1 cellular context compared by ENCODE assay signal in genomic region chr20:23419995-23420901, GRCh38.
A peak's percentile ranks its signal among the peaks of the same experiment; 100 is the strongest.
TF ChIP-seq lines count a peak whose summit lies in the region.

No MANE protein-coding gene starts in this region.

TF ChIP-seq in K562, 482 proteins besides CTCF, POLR2A, EP300 and RAD21 (continued from another document):
- no peak for TF ChIP-seq FIP1L1 (IDR thresholded peaks at IDR 0.05; ENCODE audit: low read depth, low read length, poor library complexity, severe bottlenecking)
- TF ChIP-seq NFIC (IDR thresholded peaks at IDR 0.05): 0 out of 2 replicates have a peak, but pooled peaks have one; percentile 9
- no peak for TF ChIP-seq CBFA2T2 (conservative IDR thresholded peaks at IDR 0.05)
- TF ChIP-seq CCNT2 (IDR thresholded peaks at IDR 0.05; ENCODE audit: borderline replicate concordance, extremely low read depth, insufficient read length, low read depth, low read length): peak; percentile 35
- peak; percentile 64 for TF ChIP-seq EGR1 (conservative IDR thresholded peaks at IDR 0.05)
- TF ChIP-seq MYBL2 (IDR thresholded peaks at IDR 0.05; ENCODE audit: low read depth): peak; percentile 65; the same call in 1 of the 2 replicates
- TF ChIP-seq MYBL2 (CRISPR knock-in tag; IDR thresholded peaks at IDR 0.05; ENCODE audit: borderline replicate concordance): no peak
- TF ChIP-seq ZNF239 (CRISPR knock-in tag; IDR thresholded peaks at IDR 0.05): no peak
- no peak for TF ChIP-seq ARHGAP35 (IDR thresholded peaks at IDR 0.05; ENCODE audit: partially characterized antibody)
- TF ChIP-seq ZBTB7A (IDR thresholded peaks at IDR 0.05; ENCODE audit: borderline replicate concordance, control insufficient read depth, low read depth, low read length): peak; percentile 73; the same call in 1 of the 2 replicates
- no peak for TF ChIP-seq ZNF277 (CRISPR knock-in tag; IDR thresholded peaks at IDR 0.05; ENCODE audit: borderline replicate concordance)
- no peak for TF ChIP-seq ETV5 (CRISPR knock-in tag; IDR thresholded peaks at IDR 0.05; ENCODE audit: low read depth)
- no peak for TF ChIP-seq HCFC1 (IDR thresholded peaks at IDR 0.05; ENCODE audit: low read depth, low read length)
- TF ChIP-seq ZNF561 (CRISPR knock-in tag; conservative IDR thresholded peaks at IDR 0.05): no peak
- TF ChIP-seq MNT (conservative IDR thresholded peaks at IDR 0.05): peak in 1 of 2 experiments; percentile 19; a peak in 1 of 4 replicates
- TF ChIP-seq MAFK (IDR thresholded peaks at IDR 0.05; ENCODE audit: low read length): peak; percentile 64
- TF ChIP-seq MEF2D (tag; conservative IDR thresholded peaks at IDR 0.05; ENCODE audit: low read depth): no peak
- TF ChIP-seq FOXK2 (conservative IDR thresholded peaks at IDR 0.05 in 1 of 2, IDR thresholded peaks at IDR 0.05 in 1 of 2; ENCODE audit: low read depth in 2 of 2): peak; percentile 59 to 64; a peak in 2 of 4 replicates
- TF ChIP-seq C11orf30 (IDR thresholded peaks at IDR 0.05; ENCODE audit: low read depth): peak; percentile 83
- TF ChIP-seq MAFG (tag; conservative IDR thresholded peaks at IDR 0.05): peak; percentile 91
- no peak for TF ChIP-seq ARID2 (IDR thresholded peaks at IDR 0.05)
- no peak for TF ChIP-seq PRMT5 (CRISPR knock-in tag; IDR thresholded peaks at IDR 0.05)
- no peak for TF ChIP-seq TCF3 (CRISPR knock-in tag; IDR thresholded peaks at IDR 0.05)
- peak; percentile 80 for TF ChIP-seq NFE2 (IDR thresholded peaks at IDR 0.05; ENCODE audit: low read depth)
- 0 out of 2 replicates have a peak, but pooled peaks have one; percentile 19 for TF ChIP-seq SMARCA4 (IDR thresholded peaks at IDR 0.05)
- TF ChIP-seq FOXJ3 (CRISPR knock-in tag; IDR thresholded peaks at IDR 0.05): no peak
- peak; percentile 60; the same call in 1 of the 2 replicates for TF ChIP-seq SAFB (IDR thresholded peaks at IDR 0.05; ENCODE audit: borderline replicate concordance, low read depth, low read length)
TF ChIP-seq in K562: peak in this region for 25.
